Comparison of ENCODE assay signal across 8 cellular contexts in the genomic region with DNA sequence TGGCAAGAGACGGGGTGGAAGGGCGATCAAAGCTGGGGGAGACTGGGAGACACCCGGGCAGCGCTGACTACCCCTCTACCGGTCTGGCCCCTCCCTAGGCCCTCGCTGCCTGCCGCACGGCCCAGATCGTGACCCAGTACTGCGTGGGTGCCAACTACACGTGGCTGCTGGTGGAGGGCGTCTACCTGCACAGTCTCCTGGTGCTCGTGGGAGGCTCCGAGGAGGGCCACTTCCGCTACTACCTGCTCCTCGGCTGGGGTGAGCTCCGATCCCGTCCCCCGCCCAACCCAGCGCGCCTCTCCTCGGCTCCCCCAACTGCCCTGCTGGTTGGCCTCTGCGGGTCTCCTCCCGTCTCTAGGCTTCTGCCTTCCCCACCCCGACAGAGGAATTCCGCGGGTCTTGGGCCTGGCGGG. TPM values are rescaled to one million over a fixed set of nuclear protein-coding genes. Genes with fewer than 3 reads are reported as not detected.
DNase-seq lines count a peak whose midpoint lies in the region; ATAC-seq lines count a peak whose summit lies in the region.

No MANE protein-coding gene starts in this region.

- H3K36me3 Mint-ChIP-seq in activated naive CD4-positive, alpha-beta T cell treated with anti-CD3 and anti-CD28 coated beads for 36 hours (ENCODE audit: low read depth): no peaks in the 10 kb centered on the region
- H3K36me3 Mint-ChIP-seq in stimulated activated memory B cell treated with anti-CD40 and anti-IgM and Interleukin-4, amounts not matched to agents 10 μg/mL and 1 μg/mL and 100 μg/mL, for 72 hours: peaks cover 3% of the 10 kb centered on the region

- no peaks in the 10 kb centered on the region for H3K36me3 ChIP-seq in HUES64 (ENCODE audit: insufficient read depth, low read length)

- peaks cover 27% of the 10 kb centered on the region for H3K27me3 ChIP-seq in HUES64 (ENCODE audit: insufficient read depth, low read length)

- in situ Hi-C loops in ACHN (cut with HindIII; ENCODE audit: low pct_ligation_motif_present, low pct_unique_long_range_greater_than_20kb, low sequenced_read_pairs): no loop called here

- CTCF ChIA-PET in activated naive CD4-positive, alpha-beta T cell treated with anti-CD3 and anti-CD28 coated beads for 36 hours (lab: Charles Lee): interaction anchor here (0.8 to 8.2 kb wide), 7 partner anchors 11 to 118 kb away, joined by 3 to 73 read pairs (median 6); a partner anchor contains a TSS

- H3K27ac Mint-ChIP-seq in activated naive CD4-positive, alpha-beta T cell treated with anti-CD3 and anti-CD28 coated beads for 36 hours: no peak overlapping the region
- no peak overlapping the region for H3K27ac Mint-ChIP-seq in stimulated activated memory B cell treated with anti-CD40 and anti-IgM and Interleukin-4, amounts not matched to agents 10 μg/mL and 1 μg/mL and 100 μg/mL, for 72 hours

- H3K9ac ChIP-seq in HUES64 (ENCODE audit: low read depth, low read length): peak overlapping the region; percentile 69

- 8% methylated on average over 28 of the region's 28 CpGs for WGBS in HUES64

- H3K9me3 Mint-ChIP-seq in activated naive CD4-positive, alpha-beta T cell treated with anti-CD3 and anti-CD28 coated beads for 36 hours: no peaks in the 10 kb centered on the region
- H3K9me3 Mint-ChIP-seq in stimulated activated memory B cell treated with anti-CD40 and anti-IgM and Interleukin-4, amounts not matched to agents 10 μg/mL and 1 μg/mL and 100 μg/mL, for 72 hours: no peaks in the 10 kb centered on the region

- ATAC-seq in stimulated activated memory B cell treated with anti-CD40 and anti-IgM and Interleukin-4, amounts not matched to agents 10 μg/mL and 1 μg/mL and 100 μg/mL, for 72 hours: peak; percentile 44
- no peak for ATAC-seq in HG02623 (IDR thresholded peaks at IDR 0.05; ENCODE audit: unreplicated experiment)

- no peaks in the 10 kb centered on the region for H3K27me3 Mint-ChIP-seq in activated naive CD4-positive, alpha-beta T cell treated with anti-CD3 and anti-CD28 coated beads for 36 hours (ENCODE audit: low read depth)
- H3K27me3 Mint-ChIP-seq in stimulated activated memory B cell treated with anti-CD40 and anti-IgM and Interleukin-4, amounts not matched to agents 10 μg/mL and 1 μg/mL and 100 μg/mL, for 72 hours: peaks cover 33% of the 10 kb centered on the region

- intact Hi-C loops in activated naive CD4-positive, alpha-beta T cell treated with anti-CD3 and anti-CD28 coated beads for 36 hours (cut with micrococcal nuclease): loop anchor here (1.0 to 2.0 kb wide), 3 partner anchors 8 to 40 kb away; a partner anchor contains a TSS

- no peaks in the 10 kb centered on the region for H3K9me3 ChIP-seq in HUES64 (ENCODE audit: insufficient read depth, low read depth, low read length)

- H3K4me1 ChIP-seq in HUES64 (ENCODE audit: insufficient read depth, low read length): no peaks in the 10 kb centered on the region

- peaks cover 15% of the 10 kb centered on the region for H3K4me1 Mint-ChIP-seq in activated naive CD4-positive, alpha-beta T cell treated with anti-CD3 and anti-CD28 coated beads for 36 hours (ENCODE audit: low read depth)
- peaks cover 29% of the 10 kb centered on the region for H3K4me1 Mint-ChIP-seq in stimulated activated memory B cell treated with anti-CD40 and anti-IgM and Interleukin-4, amounts not matched to agents 10 μg/mL and 1 μg/mL and 100 μg/mL, for 72 hours

- peak overlapping the region; percentile 41; the same call in 1 of the 2 replicates for H3K27ac ChIP-seq in HUES64 (ENCODE audit: low read depth, low read length)

- peak overlapping the region; percentile 65 for H3K4me3 ChIP-seq in HUES64 (ENCODE audit: low read length)

- DNase-seq in CD1c-positive myeloid dendritic cell (ENCODE audit: extremely low spot score) (peak; percentile 31), iPS-NIHi7 (ENCODE audit: extremely low spot score) (peak; percentile 52), ACHN (no peak), DMS153 (lab: John Stamatoyannopoulos, UW) (no peak)
- DNase-seq in activated naive CD4-positive, alpha-beta T cell treated with anti-CD3 and anti-CD28 coated beads for 36 hours: peak; percentile 63

- H3K4me3 Mint-ChIP-seq in activated naive CD4-positive, alpha-beta T cell treated with anti-CD3 and anti-CD28 coated beads for 36 hours: peak overlapping the region; percentile 60
- H3K4me3 Mint-ChIP-seq in stimulated activated memory B cell treated with anti-CD40 and anti-IgM and Interleukin-4, amounts not matched to agents 10 μg/mL and 1 μg/mL and 100 μg/mL, for 72 hours: peak overlapping the region; percentile 46

RNA-seq across cellular contexts. Expression of a gene that starts 8.8 kb away (rescaled TPM):
- polyA plus RNA-seq in HUES64 (2013, experiment 1 of 2): 0.15 TPM
- polyA plus RNA-seq in HUES64 (2013, experiment 2 of 2): 0.32 TPM
- total RNA-seq in activated naive CD4-positive, alpha-beta T cell treated with anti-CD3 and anti-CD28 coated beads for 36 hours: 1 to 10 TPM; 1.8 to 2.3 TPM

RNA-seq across cellular contexts. Expression of a gene that starts 14.9 kb away (rescaled TPM):
- polyA plus RNA-seq in HUES64 (2013, experiment 1 of 2): 496 TPM
- 551 TPM for polyA plus RNA-seq in HUES64 (2013, experiment 2 of 2)
- total RNA-seq in activated naive CD4-positive, alpha-beta T cell treated with anti-CD3 and anti-CD28 coated beads for 36 hours: 100 to 1,000 TPM; 976 to 988 TPM

RNA-seq across cellular contexts. Expression of a gene that starts 15.6 kb away (rescaled TPM):
- polyA plus RNA-seq in HUES64 (2013, experiment 1 of 2): 12.6 TPM
- polyA plus RNA-seq in HUES64 (2013, experiment 2 of 2): 17.4 TPM
- 10 to 100 TPM; 12.0 to 14.1 TPM for total RNA-seq in activated naive CD4-positive, alpha-beta T cell treated with anti-CD3 and anti-CD28 coated beads for 36 hours

RNA-seq across cellular contexts. Expression of a gene that starts 37.7 kb away (rescaled TPM):
- 9.3 TPM for polyA plus RNA-seq in HUES64 (2013, experiment 1 of 2)
- 15.7 TPM for polyA plus RNA-seq in HUES64 (2013, experiment 2 of 2)
- 100 to 1,000 TPM; 145 to 159 TPM for total RNA-seq in activated naive CD4-positive, alpha-beta T cell treated with anti-CD3 and anti-CD28 coated beads for 36 hours

RNA-seq across cellular contexts. Expression of a gene that starts 53.8 kb away (rescaled TPM):
- 14.2 TPM for polyA plus RNA-seq in HUES64 (2013, experiment 1 of 2)
- polyA plus RNA-seq in HUES64 (2013, experiment 2 of 2): 13.4 TPM
- total RNA-seq in activated naive CD4-positive, alpha-beta T cell treated with anti-CD3 and anti-CD28 coated beads for 36 hours: 10 to 100 TPM; 21.8 to 23.2 TPM

Comparison
In these comparisons a context has a peak if more than half of its experiments do, and no peak if none do; other contexts are left out.
1. DNase-seq: peak in CD1c-positive myeloid dendritic cell (single experiment), activated naive CD4-positive, alpha-beta T cell treated with anti-CD3 and anti-CD28 coated beads for 36 hours (single experiment) and iPS-NIHi7 (single experiment); none in ACHN (single experiment) and DMS153 (single experiment).